In genomic region chr4:4028752-4029151, GRCh38 we compare ENCODE assay signal across 7 cellular contexts.
DNase-seq lines count a peak whose midpoint lies in the region; FAIRE-seq and TF ChIP-seq lines count a peak whose summit lies in the region.
"Not testable (repeated sequence)": the region's sequence is repeated elsewhere in the genome, so short reads cannot be mapped to it uniquely, and the experiment has no call there.

No MANE protein-coding gene starts in this region.

- peak overlapping the region in 3 of 11 experiments; percentile 6 to 59 (median 44); a peak in 4 of 22 replicates for H3K27ac ChIP-seq in BLaER1 treated with 17β-estradiol and CSF1 and Interleukin-3, amounts not matched to agents 10 nM and 100 nM
- peak overlapping the region; percentile 47 for H3K27ac ChIP-seq in KMS-11
- not testable (repeated sequence) for H3K27ac ChIP-seq in endodermal cell (ENCODE audit: low read depth, low read length)

- peaks cover 0 to 15% (median 10%) of the 10 kb centered on the region in 11 experiments; a peak in 14 of 22 replicates for H3K9me3 ChIP-seq in BLaER1 treated with 17β-estradiol and CSF1 and Interleukin-3, amounts not matched to agents 10 nM and 100 nM (replicated peaks in 1 of 11)
- peaks cover 52% of the 10 kb centered on the region for H3K9me3 ChIP-seq in endodermal cell (ENCODE audit: control insufficient read depth, low read length)

- DNase-seq in GM12864 (ENCODE audit: low read depth) (peak; percentile 34), MV-4-11 (lab: John Stamatoyannopoulos, UW) (peak; percentile 1), NOMO-1 treated with DMSO at 0.1 percent for 48 hours (lab: John Stamatoyannopoulos, UW; ENCODE audit: unreplicated experiment) (peak; percentile 10), endodermal cell (peak; percentile 35)
- DNase-seq in GM19239 (ENCODE audit: insufficient read length, low spot score): not testable (repeated sequence)

- FAIRE-seq in GM19239 (lab: Jason Lieb, UNC): peak; percentile 62

- not testable (repeated sequence) for H3K27me3 ChIP-seq in BLaER1 treated with 17β-estradiol and CSF1 and Interleukin-3, amounts not matched to agents 10 nM and 100 nM; KMS-11 (ENCODE audit: insufficient read depth, low read depth); endodermal cell (ENCODE audit: control insufficient read depth, insufficient read depth, low read length, poor library complexity, severe bottlenecking)

- not testable (repeated sequence) for H3K79me2 ChIP-seq in KMS-11 (ENCODE audit: insufficient read depth, low read depth)

- not testable (repeated sequence) for H3K4me1 Mint-ChIP-seq in endodermal cell

- H3K4me2 ChIP-seq in BLaER1 treated with 17β-estradiol and CSF1 and Interleukin-3, amounts not matched to agents 10 nM and 100 nM: peak overlapping the region in 10 of 11 experiments; percentile 24 to 73 (median 58); a peak in 17 of 22 replicates
- H3K4me2 ChIP-seq in KMS-11: peak overlapping the region; percentile 25; the same call in 1 of the 2 replicates

- H3K36me3 ChIP-seq in BLaER1 treated with 17β-estradiol and CSF1 and Interleukin-3, amounts not matched to agents 10 nM and 100 nM; KMS-11 (ENCODE audit: insufficient read depth); endodermal cell (ENCODE audit: control insufficient read depth, insufficient read depth, low read length): not testable (repeated sequence)

- H3K9ac ChIP-seq in BLaER1 treated with 17β-estradiol and CSF1 and Interleukin-3, amounts not matched to agents 10 nM and 100 nM; KMS-11; endodermal cell (ENCODE audit: extremely low read depth, low read length, poor library complexity, severe bottlenecking): not testable (repeated sequence)

- peaks cover 18% of the 10 kb centered on the region for H3K27me3 Mint-ChIP-seq in endodermal cell (ENCODE audit: insufficient read depth)

- peaks cover 25% of the 10 kb centered on the region for H3K9me3 Mint-ChIP-seq in endodermal cell

- H3K4me3 Mint-ChIP-seq in endodermal cell: not testable (repeated sequence)

- H3K27ac Mint-ChIP-seq in endodermal cell: not testable (repeated sequence)

- H4K20me1 ChIP-seq in BLaER1 treated with 17β-estradiol and CSF1 and Interleukin-3, amounts not matched to agents 10 nM and 100 nM; KMS-11 (ENCODE audit: insufficient read depth): not testable (repeated sequence)

- peak overlapping the region; percentile 14; the same call in 1 of the 2 replicates for H2AFZ ChIP-seq in KMS-11 (ENCODE audit: low read depth)

- not testable (repeated sequence) for TF ChIP-seq CTCF in GM12864 (IDR thresholded peaks at IDR 0.05; ENCODE audit: low read depth, low read length, missing control alignments); KMS-11 (conservative IDR thresholded peaks at IDR 0.05; ENCODE audit: low read depth, low read length); endodermal cell (conservative IDR thresholded peaks at IDR 0.05)

- not testable (repeated sequence) for H3K4me3 ChIP-seq in BLaER1 treated with 17β-estradiol and CSF1 and Interleukin-3, amounts not matched to agents 10 nM and 100 nM; GM12864 (ENCODE audit: low read depth, low read length); KMS-11 (IDR thresholded peaks at IDR 0.05; ENCODE audit: insufficient read depth, low read depth, low read length)
- H3K4me3 ChIP-seq in endodermal cell (ENCODE audit: low read length): peak overlapping the region; percentile 26

- H3K4me1 ChIP-seq in BLaER1 treated with 17β-estradiol and CSF1 and Interleukin-3, amounts not matched to agents 10 nM and 100 nM: peaks cover 4 to 48% (median 33%) of the 10 kb centered on the region in 10 experiments; a peak in 17 of 20 replicates
- peaks cover 42% of the 10 kb centered on the region for H3K4me1 ChIP-seq in KMS-11 (ENCODE audit: low read depth, poor library complexity, severe bottlenecking)
- H3K4me1 ChIP-seq in endodermal cell (ENCODE audit: control insufficient read depth, insufficient read depth, low read length): not testable (repeated sequence)

- not testable (repeated sequence) for H3K36me3 Mint-ChIP-seq in endodermal cell (ENCODE audit: low read depth)

- 96 to 97% methylated on average over 2 to 3 of the region's 3 CpGs for WGBS in endodermal cell (ENCODE audit: insufficient coverage in 1 of 2, insufficient read length in 1 of 2), 2 experiments
